Comparison of ENCODE assay signal across 8 cellular contexts in the genomic region with DNA sequence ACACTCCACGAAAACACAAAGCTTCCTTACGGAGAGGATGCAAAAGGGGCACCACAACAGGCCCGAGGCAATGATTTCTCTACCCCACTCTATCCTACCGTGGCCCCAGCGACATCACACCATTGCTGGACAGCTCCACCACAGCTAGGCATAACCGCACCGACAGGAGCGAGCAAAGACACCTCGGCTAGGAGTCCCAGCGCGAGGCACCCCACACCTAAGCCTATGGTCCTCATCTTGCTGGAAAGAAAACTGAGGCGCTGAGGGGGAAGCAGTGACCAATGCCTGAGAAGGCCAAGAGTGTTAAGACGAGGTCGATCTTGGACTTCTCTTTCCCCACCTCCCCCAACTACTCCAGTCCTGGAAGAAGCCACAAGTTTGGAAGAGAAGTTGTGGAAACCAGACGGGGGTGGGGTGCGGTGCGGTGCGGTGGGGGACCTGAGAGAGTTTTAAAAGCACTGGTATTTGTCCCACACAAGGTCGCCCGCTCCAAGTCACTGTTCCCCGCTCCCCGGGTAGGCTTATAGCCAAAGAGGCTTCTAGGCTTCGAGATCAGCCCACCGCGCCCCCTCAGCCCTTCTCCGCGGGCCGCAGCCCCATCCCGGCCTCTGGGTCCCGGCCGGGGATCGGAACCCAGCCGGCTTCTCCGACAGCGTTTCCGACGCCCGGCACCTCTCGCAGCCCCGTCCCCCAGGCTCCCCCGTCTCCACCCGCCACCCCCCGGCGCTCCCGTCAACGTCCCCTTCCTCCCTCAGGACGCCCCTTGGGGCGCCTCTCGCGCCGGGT. TPM values are rescaled to one million over a fixed set of nuclear protein-coding genes. Genes with fewer than 3 reads are reported as not detected.
DNase-seq lines count a peak whose midpoint lies in the region; ATAC-seq and TF ChIP-seq lines count a peak whose summit lies in the region.

No MANE protein-coding gene starts in this region.

- H3K9ac ChIP-seq in neuronal stem cell (ENCODE audit: low read depth, low read length, poor library complexity) = peak overlapping the region; percentile 79

- TF ChIP-seq POLR2A in esophagus muscularis mucosa (IDR thresholded peaks at IDR 0.05; ENCODE audit: low read depth) = no peak

- H3K4me2 ChIP-seq in neuronal stem cell (ENCODE audit: insufficient read depth, low read length, poor library complexity, severe bottlenecking) = peak overlapping the region; percentile 77

- H3K4me1 ChIP-seq in esophagus muscularis mucosa (peaks cover 41 to 46% (median 43%) of the 10 kb centered on the region in 4 donors), neuronal stem cell (ENCODE audit: control insufficient read depth in 2 of 2, insufficient read depth in 1 of 2, low read depth in 1 of 2, low read length in 2 of 2) (peaks cover 5 to 10% of the 10 kb centered on the region in 2 donors)

- peak; percentile 27 for DNase-seq in Calu3
- DNase-seq in HEK293T (ENCODE audit: extremely low spot score) = peak; percentile 27
- no peak for DNase-seq in esophagus muscularis mucosa (ENCODE audit: extremely low spot score)
- DNase-seq in neuronal stem cell (ENCODE audit: low spot score) = peak; percentile 15
- no peak for DNase-seq in NCI-H187 (lab: John Stamatoyannopoulos, UW)

- H3K23ac ChIP-seq in neuronal stem cell (ENCODE audit: low read depth, low read length, poor library complexity) = no peak overlapping the region

- H3K27me3 Mint-ChIP-seq in Calu3 (ENCODE audit: unreplicated experiment) = no peaks in the 10 kb centered on the region

- BruUV-seq in Calu3 (replicated peaks; lab: Mats Ljungman, UMichigan) = no TSS peak

- no peaks in the 10 kb centered on the region for H3K79me1 ChIP-seq in neuronal stem cell (ENCODE audit: low read depth, low read length)

- no peak overlapping the region for H3K4ac ChIP-seq in neuronal stem cell (ENCODE audit: low read length)

- peak overlapping the region; percentile 75 for H3K27ac ChIP-seq in VCaP
- H3K27ac ChIP-seq in esophagus muscularis mucosa (replicated peaks in 1 of 4) = peak overlapping the region; percentile 83 to 93 (median 88)
- H3K27ac ChIP-seq in neuronal stem cell (replicated peaks; ENCODE audit: low read length) = no peak overlapping the region

- no peak overlapping the region for H2BK15ac ChIP-seq in neuronal stem cell (ENCODE audit: low read length)

- peak overlapping the region; percentile 99 for H2AFZ ChIP-seq in neuronal stem cell (ENCODE audit: low read length)

- H3K27me3 ChIP-seq in esophagus muscularis mucosa (no peaks in the 10 kb centered on the region), neuronal stem cell (ENCODE audit: control insufficient read depth in 3 of 3, insufficient read depth in 3 of 3, low read depth in 1 of 3, low read length in 3 of 3) (no peaks in the 10 kb centered on the region)

- peaks cover 32% of the 10 kb centered on the region for H3K36me3 Mint-ChIP-seq in Calu3 (ENCODE audit: insufficient read depth, unreplicated experiment)

- H2BK120ac ChIP-seq in neuronal stem cell (ENCODE audit: low read depth, low read length) = no peak overlapping the region

- no peak overlapping the region for H2BK12ac ChIP-seq in neuronal stem cell (ENCODE audit: low read length)

- peak overlapping the region; percentile 94 for H3K4me3 Mint-ChIP-seq in Calu3 (ENCODE audit: low read depth, unreplicated experiment)

- H3K36me3 ChIP-seq in esophagus muscularis mucosa = no peaks in the 10 kb centered on the region
- H3K36me3 ChIP-seq in neuronal stem cell (replicated peaks in 1 of 2; ENCODE audit: control insufficient read depth in 2 of 2, insufficient read depth in 2 of 2, low read length in 2 of 2) = peaks cover 0 to 3% of the 10 kb centered on the region in 2 donors

- peak overlapping the region; percentile 68 to 92 (median 80) for H3K4me3 ChIP-seq in esophagus muscularis mucosa
- peak overlapping the region; percentile 79 to 96 for H3K4me3 ChIP-seq in neuronal stem cell (ENCODE audit: low read length in 2 of 2)

- POLR2A ChIA-PET in HEK293T (lab: Yijun Ruan, JAX) = interaction anchor here (0.6 to 1.4 kb wide), 5 partner anchors 35 to 138 kb away, joined by 3 to 4 read pairs (median 3); partner anchors contain the start of gene PTMA

- H3K27ac Mint-ChIP-seq in Calu3 (ENCODE audit: unreplicated experiment) = peak overlapping the region; percentile 86

- H3K9me3 ChIP-seq in esophagus muscularis mucosa = no peaks in the 10 kb centered on the region
- H3K9me3 ChIP-seq in neuronal stem cell (replicated peaks in 1 of 2; ENCODE audit: control insufficient read depth in 2 of 2, insufficient read depth in 1 of 2, low read depth in 1 of 2, low read length in 2 of 2) = no peaks in the 10 kb centered on the region

- H2BK5ac ChIP-seq in neuronal stem cell (ENCODE audit: low read length) = no peak overlapping the region

- H3K14ac ChIP-seq in neuronal stem cell (ENCODE audit: low read length) = no peak overlapping the region

- H2AK5ac ChIP-seq in neuronal stem cell (ENCODE audit: low read depth, low read length) = no peak overlapping the region

- CTCF ChIA-PET in Calu3 (lab: Charles Lee) = interaction anchor here (0.6 kb wide), 1 partner anchor 15 kb away, joined by 3 read pairs; no protein-coding TSS in a partner anchor
- CTCF ChIA-PET in HEK293T (lab: Yijun Ruan, JAX) = interaction anchor here (1.2 kb wide), 1 partner anchor 66 kb away, joined by 3 read pairs; no protein-coding TSS in a partner anchor

- no peak for TF ChIP-seq CTCF in Calu3 (IDR thresholded peaks at IDR 0.05; ENCODE audit: unreplicated experiment)
- TF ChIP-seq CTCF in VCaP (conservative IDR thresholded peaks at IDR 0.05) = no peak
- TF ChIP-seq CTCF in esophagus muscularis mucosa (IDR thresholded peaks at IDR 0.05) = no peak

- 11% methylated on average over 29 of the region's 51 CpGs for WGBS in esophagus muscularis mucosa
- WGBS in neuronal stem cell (ENCODE audit: extremely low coverage in 2 of 2, insufficient read length in 2 of 2, insufficient replicate concordance in 1 of 2), 2 donors = no CpG with 5 or more reads among the region's 51 CpGs

- H3K9me3 Mint-ChIP-seq in Calu3 (ENCODE audit: low read depth, unreplicated experiment) = no peaks in the 10 kb centered on the region

- H3K4me1 Mint-ChIP-seq in Calu3 (ENCODE audit: low read depth, unreplicated experiment) = peaks cover 25% of the 10 kb centered on the region

- no peak overlapping the region for H3K18ac ChIP-seq in neuronal stem cell (ENCODE audit: low read length)

- intact Hi-C loops in Calu3 (cut with micrococcal nuclease; ENCODE audit: unreplicated experiment) (no loop called here), esophagus muscularis mucosa (cut with DNase I) (no loop called here)

- ATAC-seq in GM18520 (IDR thresholded peaks at IDR 0.05; ENCODE audit: unreplicated experiment) (no peak), HG03469 (IDR thresholded peaks at IDR 0.05; ENCODE audit: unreplicated experiment) (no peak)

- no peak overlapping the region for H4K8ac ChIP-seq in neuronal stem cell (ENCODE audit: low read depth, low read length)

- TF ChIP-seq EP300 in esophagus muscularis mucosa (IDR thresholded peaks at IDR 0.05) = no peak

- no peak overlapping the region for H4K91ac ChIP-seq in neuronal stem cell (ENCODE audit: low read depth, low read length, poor library complexity)

TF ChIP-seq in HEK293T, 16 proteins besides CTCF, POLR2A, EP300 and RAD21:
- TF ChIP-seq ELF4 (IDR thresholded peaks at IDR 0.05) (no peak), FOXK2 (IDR thresholded peaks at IDR 0.05) (no peak), FOXA1 (IDR thresholded peaks at IDR 0.05) (no peak), SUZ12 (IDR thresholded peaks at IDR 0.05) (no peak), TARDBP (IDR thresholded peaks at IDR 0.05) (no peak), SP1 (IDR thresholded peaks at IDR 0.05) (no peak), NFRKB (IDR thresholded peaks at IDR 0.05) (no peak), ARNT (IDR thresholded peaks at IDR 0.05) (no peak), ZNF384 (IDR thresholded peaks at IDR 0.05) (no peak), CTBP1 (IDR thresholded peaks at IDR 0.05; ENCODE audit: borderline replicate concordance) (no peak), BHLHE40 (IDR thresholded peaks at IDR 0.05; ENCODE audit: borderline replicate concordance) (no peak), PKNOX1 (IDR thresholded peaks at IDR 0.05) (no peak), LEF1 (IDR thresholded peaks at IDR 0.05; ENCODE audit: borderline replicate concordance) (no peak), L3MBTL2 (conservative IDR thresholded peaks at IDR 0.05) (no peak), HDGF (IDR thresholded peaks at IDR 0.05; ENCODE audit: borderline replicate concordance) (no peak), FOXM1 (IDR thresholded peaks at IDR 0.05; ENCODE audit: borderline replicate concordance) (no peak)

RNA-seq across cellular contexts. Expression of gene PDE6D, which starts 0.8 kb away (rescaled TPM):
- total RNA-seq in Calu3 (2022) = 25.8 and 30.6 TPM in 2 replicates
- 10 to 100 TPM; 28.2 to 33.8 (median 30.0) TPM for total RNA-seq in esophagus muscularis mucosa
- polyA plus RNA-seq in neuronal stem cell (2013, experiment 1 of 2) = 47.8 TPM
- 48.4 TPM for polyA plus RNA-seq in neuronal stem cell (2013, experiment 2 of 2)

RNA-seq across cellular contexts. Expression of gene COPS7B, which starts 5.9 kb away (rescaled TPM):
- 48.3 and 54.6 TPM in 2 replicates for total RNA-seq in Calu3 (2022)
- total RNA-seq in esophagus muscularis mucosa = 10 to 100 TPM; 16.7 to 31.0 (median 24.6) TPM
- polyA plus RNA-seq in neuronal stem cell (2013, experiment 1 of 2) = 60.5 TPM
- polyA plus RNA-seq in neuronal stem cell (2013, experiment 2 of 2) = 58.3 TPM

Comparison
In these comparisons a context has a peak if more than half of its experiments do, and no peak if none do; other contexts are left out.
1. DNase-seq: peak in Calu3 (single experiment), HEK293T (single experiment) and neuronal stem cell (single experiment); none in esophagus muscularis mucosa (single experiment) and NCI-H187 (0 of 2).